ENCODE assay signal across 32 cellular contexts in genomic region chr4:189204616-189205015, GRCh38.
"Had no signal": no experiment of that assay in that cellular context is flagged by ENCODE, and none has a peak within 500 bp of the region (broad histone marks: within the 10 kb centered on the region; RNA-seq: fewer than 3 reads in every experiment).

No MANE protein-coding gene starts in this region.

- H3K27ac ChIP-seq: body of pancreas, breast epithelium, cardiac muscle cell, colonic mucosa, epithelial cell of prostate, esophagus squamous epithelium, WERI-Rb-1 had no signal

- H3K4me3 ChIP-seq: body of pancreas, breast epithelium, cardiac muscle cell, colonic mucosa, esophagus squamous epithelium had no signal

- H3K36me3 ChIP-seq: breast epithelium, cardiac muscle cell, colonic mucosa, esophagus squamous epithelium, WERI-Rb-1 had no signal

- H3K9me3 ChIP-seq: body of pancreas, breast epithelium, colonic mucosa, esophagus squamous epithelium had no signal

- ATAC-seq: activated CD4-positive, alpha-beta T cell treated with anti-CD3 and anti-CD28 coated beads for 36 hours; activated CD4-positive, CD25-positive, alpha-beta regulatory T cell treated with anti-CD3 and anti-CD28 coated beads, Interleukin-2, amount 50 U/mL, for 24 hours; activated CD8-positive, alpha-beta memory T cell treated with anti-CD3 and anti-CD28 coated beads, Interleukin-2, amount 10 ng/mL, durations not matched to agents 7 days and 5 days; activated CD8-positive, alpha-beta T cell treated with anti-CD3 and anti-CD28 coated beads, Interleukin-2, amount 10 ng/mL, durations not matched to agents 7 days and 5 days; activated naive CD4-positive, alpha-beta T cell treated with anti-CD3 and anti-CD28 coated beads, Interleukin-2, amount 50 U/mL, for 72 hours; body of pancreas; T-helper 17 cell had no signal

- H3K4me1 ChIP-seq: breast epithelium, colonic mucosa had no signal

- DNase-seq: activated B cell treated with CpG ODN at 0.5 μM for 24 hours; activated CD4-positive, alpha-beta memory T cell treated with anti-CD3 and anti-CD28 coated beads for 36 hours; activated CD4-positive, alpha-beta T cell treated with anti-CD3 and anti-CD28 coated beads for 36 hours; activated CD4-positive, alpha-beta T cell treated with anti-CD3 and anti-CD28 coated beads, Interleukin-2, amount 10 ng/mL, durations not matched to agents 24 days and 14 days; activated CD8-positive, alpha-beta memory T cell treated with anti-CD3 and anti-CD28 coated beads, Interleukin-2, amount 10 ng/mL, durations not matched to agents 7 days and 5 days; activated CD8-positive, alpha-beta memory T cell treated with anti-CD3 and anti-CD28 coated beads, Interleukin-2, amount 50 U/mL, for 4 hours; activated CD8-positive, alpha-beta T cell treated with anti-CD3 and anti-CD28 coated beads, Interleukin-2, amount 10 ng/mL, durations not matched to agents 7 days and 5 days; activated gamma-delta T cell; activated naive CD4-positive, alpha-beta T cell; activated naive CD4-positive, alpha-beta T cell treated with anti-CD3 and anti-CD28 coated beads, Interleukin-2, amount 10 ng/mL, durations not matched to agents 7 days and 5 days; activated naive CD8-positive, alpha-beta T cell treated with anti-CD3 and anti-CD28 coated beads, Interleukin-2, amount 10 ng/mL, durations not matched to agents 7 days and 5 days; activated T-cell treated with anti-CD3 and anti-CD28 coated beads, Interleukin-2, amount 50 U/mL, for 1 hour; activated T-cell treated with anti-CD3 and anti-CD28 coated beads, Interleukin-2, amount 50 U/mL, for 48 hours; amniotic stem cell; anterior cingulate cortex; body of pancreas; central memory CD4-positive, alpha-beta T cell; cerebellar nuclear complex; colonic mucosa; effector CD8-positive, alpha-beta T cell; esophagus squamous epithelium; foreskin fibroblast; head of caudate nucleus; T-helper 1 cell; T-helper 17 cell; T1000; WERI-Rb-1 had no signal
